In genomic region chr22:23071163-23072034, GRCh38 we compare ENCODE assay signal across 9 cellular contexts. TPM values are rescaled to one million over a fixed set of nuclear protein-coding genes. Genes with fewer than 3 reads are reported as not detected.
DNase-seq lines count a peak whose midpoint lies in the region; ATAC-seq lines count a peak whose summit lies in the region.
"Had no signal": no experiment of that assay in that cellular context is flagged by ENCODE, and none has a peak within 500 bp of the region (broad histone marks: within the 10 kb centered on the region; RNA-seq: fewer than 3 reads in every experiment).

No MANE protein-coding gene starts in this region.

- intact Hi-C loops in right cardiac atrium (cut with DNase I) = no loop called here

- H3K4me3 ChIP-seq in SK-N-MC (peak overlapping the region; percentile 86), right cardiac atrium (ENCODE audit: low read length) (peak overlapping the region; percentile 66), skeletal muscle cell (ENCODE audit: low read depth, low read length) (peak overlapping the region; percentile 54)

- H3K27me3 ChIP-seq in right cardiac atrium (ENCODE audit: control insufficient read depth, insufficient read depth) = no peaks in the 10 kb centered on the region

- H3K36me3 ChIP-seq in SK-N-MC (ENCODE audit: insufficient read depth, low read length) = no peaks in the 10 kb centered on the region

- H3K27ac ChIP-seq in SK-N-MC (no peak overlapping the region), right cardiac atrium (ENCODE audit: low read length) (no peak overlapping the region)

- WGBS in right cardiac atrium = 69% methylated on average over 32 of the region's 32 CpGs

- H3K4me1 ChIP-seq in right cardiac atrium (ENCODE audit: control insufficient read depth, insufficient read depth, low read length) = peaks cover 2% of the 10 kb centered on the region

- DNase-seq in GDM1 (lab: John Stamatoyannopoulos, UW) (peak; percentile 21), SK-N-MC (ENCODE audit: low read depth, low spot score) (no peak), right cardiac atrium (peak in 1 of 3 donors; percentile 48), skeletal muscle cell (ENCODE audit: low read depth) (no peak)
- no peak for DNase-seq in central memory CD4-positive, alpha-beta T cell
- DNase-seq in stimulated activated CD4-positive, alpha-beta T cell treated with anti-CD3 and anti-CD28 coated beads, Interleukin-1b, Interleukin-23, amount 100 ng/mL, for 48 hours = no peak
- DNase-seq: NCI-H446 treated with DMSO at 0.1 percent for 48 hours had no signal

- H3K9ac ChIP-seq in SK-N-MC (ENCODE audit: insufficient read length) = peak overlapping the region; percentile 68

- no peak for ATAC-seq in right cardiac atrium
- ATAC-seq in HG02970 (IDR thresholded peaks at IDR 0.05; ENCODE audit: low FRiP score, unreplicated experiment) = no peak
- ATAC-seq in GM19467 (IDR thresholded peaks at IDR 0.05; ENCODE audit: unreplicated experiment) = no peak

- no peaks in the 10 kb centered on the region for H3K9me3 ChIP-seq in SK-N-MC (ENCODE audit: low read depth, low read length)
- no peaks in the 10 kb centered on the region for H3K9me3 ChIP-seq in right cardiac atrium (ENCODE audit: control insufficient read depth, low read length)

RNA-seq across cellular contexts. Expression of gene GNAZ, which starts 1.1 kb away (rescaled TPM):
- 1 to 10 TPM; 2.2 to 3.5 (median 3.1) TPM for total RNA-seq in right cardiac atrium
- 2.0 TPM for polyA plus RNA-seq in right cardiac atrium
